ENCODE assay signal across 26 cellular contexts in the genomic region with DNA sequence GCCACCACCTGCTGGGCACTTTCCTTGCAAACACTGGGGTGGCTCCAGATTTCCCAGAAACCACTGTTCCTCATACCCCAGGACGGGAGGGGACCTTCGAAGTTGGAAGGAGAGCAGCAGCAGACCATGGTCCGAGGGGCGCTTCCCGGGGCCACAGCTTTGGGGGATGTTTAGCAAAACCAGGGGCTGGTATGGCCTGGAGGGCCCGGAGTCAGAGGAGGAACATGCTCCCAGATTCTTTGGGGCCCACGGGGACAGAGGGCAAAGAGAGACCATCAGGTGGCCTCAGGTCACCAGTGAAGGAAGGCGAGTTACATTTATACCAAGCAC. TPM values are rescaled to one million over a fixed set of nuclear protein-coding genes. Genes with fewer than 3 reads are reported as not detected.
DNase-seq lines count a peak whose midpoint lies in the region; ATAC-seq, FAIRE-seq and TF ChIP-seq lines count a peak whose summit lies in the region.
"Had no signal": no experiment of that assay in that cellular context is flagged by ENCODE, and none has a peak within 500 bp of the region (broad histone marks: within the 10 kb centered on the region; RNA-seq: fewer than 3 reads in every experiment).

No MANE protein-coding gene starts in this region.

- H4K8ac ChIP-seq in H1 (ENCODE audit: extremely low read depth, insufficient read depth, low read length): no peak overlapping the region

- no peaks in the 10 kb centered on the region for H3K36me3 ChIP-seq in A673 (ENCODE audit: insufficient read depth, low read length, poor library complexity, severe bottlenecking)
- peaks cover 97% of the 10 kb centered on the region for H3K36me3 ChIP-seq in Loucy (ENCODE audit: insufficient read depth, low read length)
- no peaks in the 10 kb centered on the region; a peak in 1 of 8 replicates for H3K36me3 ChIP-seq in H1 (ENCODE audit: control insufficient read depth in 2 of 4, insufficient read depth in 4 of 4, low read length in 3 of 4)
- no peaks in the 10 kb centered on the region for H3K36me3 ChIP-seq in upper lobe of right lung
- H3K36me3 ChIP-seq: left lung, pancreas had no signal

- H3K4me2 ChIP-seq in Loucy (ENCODE audit: low read depth, low read length, poor library complexity, severe bottlenecking): peak overlapping the region; percentile 21
- no peak overlapping the region for H3K4me2 ChIP-seq in H1 (ENCODE audit: insufficient read depth in 1 of 2, low read depth in 2 of 2, low read length in 2 of 2)

- H3K9me2 ChIP-seq in Loucy (replicated peaks; ENCODE audit: low read depth, low read length): no peaks in the 10 kb centered on the region

- H3K79me1 ChIP-seq in H1 (ENCODE audit: low read depth, low read length): peaks cover 39% of the 10 kb centered on the region

- H3K4me3 ChIP-seq in A673 (ENCODE audit: low read depth, low read length, poor library complexity, severe bottlenecking) (no peak overlapping the region), Loucy (ENCODE audit: low read length, poor library complexity, severe bottlenecking) (no peak overlapping the region), H1 (ENCODE audit: extremely low read depth in 1 of 4, insufficient read depth in 2 of 4, low read depth in 3 of 4, low read length in 4 of 4) (no peak overlapping the region), upper lobe of right lung (no peak overlapping the region)
- H3K4me3 ChIP-seq: left lung, pancreas, SK-N-MC had no signal

- no peak overlapping the region for H3K56ac ChIP-seq in H1 (replicated peaks; ENCODE audit: insufficient read length, low read depth, low read length)

- H2AFZ ChIP-seq in Loucy (ENCODE audit: low read length) (no peak overlapping the region), H1 (ENCODE audit: low read length) (no peak overlapping the region)

- WGBS in H1 (ENCODE audit: extremely low coverage in 1 of 2, insufficient coverage in 1 of 2, insufficient read length in 1 of 2, insufficient replicate concordance in 2 of 2, low coverage in 1 of 2, low lambda C conversion rate in 2 of 2, missing lambda C conversion rate in 1 of 2), 2 experiments: 90% methylated on average over 8 of the region's 8 CpGs; no CpG with 5 or more reads in 1 of the 2 experiments

- H2BK15ac ChIP-seq in H1 (ENCODE audit: low read length): no peak overlapping the region

- H3K36me3 Mint-ChIP-seq in osteocyte (ENCODE audit: unreplicated experiment): peaks cover under 1% of the 10 kb centered on the region
- H3K36me3 Mint-ChIP-seq: natural killer cell treated with Interleukin-12 subunit alpha and Interleukin-12 subunit beta and Interleukin-15 and Interleukin-18, amount 100 ng/mL, for 72 hours had no signal

- H3K27me3 ChIP-seq in A673 (replicated peaks; ENCODE audit: insufficient read depth, low read depth, low read length, poor library complexity): no peaks in the 10 kb centered on the region
- no peaks in the 10 kb centered on the region for H3K27me3 ChIP-seq in Loucy (ENCODE audit: insufficient read depth, low read length, poor library complexity, severe bottlenecking)
- H3K27me3 ChIP-seq in H1 (replicated peaks in 1 of 4; ENCODE audit: control insufficient read depth in 3 of 4, extremely low read depth in 1 of 4, insufficient read depth in 3 of 4, low read length in 3 of 4): no peaks in the 10 kb centered on the region
- no peaks in the 10 kb centered on the region for H3K27me3 ChIP-seq in upper lobe of right lung
- H3K27me3 ChIP-seq: left lung, pancreas had no signal

- H4K91ac ChIP-seq in H1 (replicated peaks; ENCODE audit: insufficient read length, low read length): no peak overlapping the region

- H3K4me1 Mint-ChIP-seq in osteocyte (ENCODE audit: unreplicated experiment): peaks cover 36% of the 10 kb centered on the region

- no peak overlapping the region for H2BK120ac ChIP-seq in H1 (replicated peaks; ENCODE audit: low read depth, low read length)

- H2AK5ac ChIP-seq in H1 (ENCODE audit: low read depth, low read length): no peak overlapping the region

- H3K9me3 Mint-ChIP-seq in osteocyte (ENCODE audit: unreplicated experiment): no peaks in the 10 kb centered on the region
- H3K9me3 Mint-ChIP-seq: activated naive CD4-positive, alpha-beta T cell treated with anti-CD3 and anti-CD28 coated beads, Interleukin-2, amount 50 U/mL, for 24 hours had no signal

- H3K9me3 ChIP-seq in A673 (ENCODE audit: low read depth, low read length, poor library complexity, severe bottlenecking) (peaks cover 3% of the 10 kb centered on the region), Loucy (ENCODE audit: insufficient read depth, low read depth, low read length) (no peaks in the 10 kb centered on the region), H1 (ENCODE audit: insufficient read depth in 2 of 2, low read depth in 1 of 2, low read length in 1 of 2) (no peaks in the 10 kb centered on the region), upper lobe of right lung (no peaks in the 10 kb centered on the region)
- H3K9me3 ChIP-seq: Caco-2, left lung, pancreas had no signal

- TF ChIP-seq CTCF in A673 (conservative IDR thresholded peaks at IDR 0.05; ENCODE audit: low read depth, low read length): 0 out of 2 replicates have a peak, but pooled peaks have one; percentile 22
- TF ChIP-seq CTCF in Loucy (conservative IDR thresholded peaks at IDR 0.05; ENCODE audit: low read length): no peak
- TF ChIP-seq CTCF in H1 (IDR thresholded peaks at IDR 0.05; ENCODE audit: control extremely low read depth in 1 of 3, insufficient read depth in 1 of 3, low read depth in 1 of 3, low read length in 3 of 3): no peak
- no peak for TF ChIP-seq CTCF in osteocyte (IDR thresholded peaks at IDR 0.05)
- TF ChIP-seq CTCF in upper lobe of right lung (IDR thresholded peaks at IDR 0.05): no peak

- peaks cover 100% of the 10 kb centered on the region for H4K20me1 ChIP-seq in Loucy (ENCODE audit: insufficient read depth, low read length, poor library complexity, severe bottlenecking)
- peaks cover 41 to 56% of the 10 kb centered on the region in 2 experiments for H4K20me1 ChIP-seq in H1 (replicated peaks in 1 of 2; ENCODE audit: control insufficient read depth in 1 of 2, insufficient read depth in 2 of 2, low read length in 2 of 2)

- no peak for FAIRE-seq in H1 (lab: Jason Lieb, UNC)
- FAIRE-seq: pancreas had no signal

- POLR2A ChIA-PET in A673 (lab: Charles Lee; ENCODE audit: low non-redundant PET): no interaction called here
- POLR2A ChIA-PET in H1 (lab: Charles Lee; ENCODE audit: partially characterized antibody): interaction anchor here (1.9 kb wide), 1 partner anchor 24 kb away, joined by 4 read pairs; no protein-coding TSS in a partner anchor

- no peaks in the 10 kb centered on the region for H3K27me3 Mint-ChIP-seq in osteocyte (ENCODE audit: unreplicated experiment)
- H3K27me3 Mint-ChIP-seq: activated naive CD4-positive, alpha-beta T cell treated with anti-CD3 and anti-CD28 coated beads, Interleukin-2, amount 50 U/mL, for 24 hours; natural killer cell treated with Interleukin-12 subunit alpha and Interleukin-12 subunit beta and Interleukin-15 and Interleukin-18, amount 100 ng/mL, for 72 hours had no signal

- no peak overlapping the region for H2BK20ac ChIP-seq in H1 (ENCODE audit: low read length)

- peaks cover 4% of the 10 kb centered on the region; the same call in 1 of the 2 replicates for H3F3A ChIP-seq in Loucy (ENCODE audit: low read depth)

- H2BK5ac ChIP-seq in H1 (ENCODE audit: low read depth, low read length): 0 out of 2 replicates have a peak overlapping the region, but pooled peaks have one; percentile 24

- H3K4me1 ChIP-seq in A673 (ENCODE audit: insufficient read depth, low read length, poor library complexity, severe bottlenecking) (peaks cover 32% of the 10 kb centered on the region), Loucy (ENCODE audit: insufficient read depth, low read length, poor library complexity, severe bottlenecking) (peaks cover 20% of the 10 kb centered on the region), H1 (replicated peaks in 1 of 4; ENCODE audit: control insufficient read depth in 3 of 4, insufficient read depth in 4 of 4, low read length in 3 of 4) (peaks cover 4 to 38% (median 18%) of the 10 kb centered on the region in 4 experiments), upper lobe of right lung (peaks cover 12% of the 10 kb centered on the region)
- H3K4me1 ChIP-seq: Caco-2 had no signal

- intact Hi-C loops in A673 (cut with micrococcal nuclease; ENCODE audit: unreplicated experiment): no loop called here
- intact Hi-C loops in upper lobe of right lung (cut with DNase I): no loop called here

- no peak for DNase-seq in A673 (ENCODE audit: low spot score)
- no peak for DNase-seq in H1 (ENCODE audit: low read depth in 1 of 2, low spot score in 2 of 2)
- DNase-seq in osteocyte (ENCODE audit: extremely low spot score, unreplicated experiment): no peak
- DNase-seq in NCI-H2107 (lab: John Stamatoyannopoulos, UW): no peak
- no peak for DNase-seq in upper lobe of right lung
- DNase-seq in dermis blood vessel endothelial cell: no peak
- DNase-seq: activated CD4-positive, alpha-beta T cell treated with anti-CD3 and anti-CD28 coated beads for 4 hours; activated CD8-positive, alpha-beta memory T cell treated with anti-CD3 and anti-CD28 coated beads for 24 hours; activated T-cell treated with anti-CD3 and anti-CD28 coated beads, Interleukin-2, amount 50 U/mL, for 4 hours; Caco-2; DMS79; effector CD4-positive, alpha-beta T cell; erythroblast; foreskin melanocyte; NCI-H1105; NCI-H1930; NCI-H2227 treated with DMSO at 0.1 percent for 48 hours had no signal

- no peak overlapping the region for H3K4ac ChIP-seq in H1 (replicated peaks; ENCODE audit: insufficient read length, low read depth, low read length)

- no peak overlapping the region for H3K18ac ChIP-seq in H1 (ENCODE audit: extremely low read depth, low read length)

- no peak for TF ChIP-seq RAD21 in H1 (IDR thresholded peaks at IDR 0.05 in 1 of 2, conservative IDR thresholded peaks at IDR 0.05 in 1 of 2; ENCODE audit: low read depth in 2 of 2, low read length in 2 of 2)

- peak overlapping the region; percentile 13 for H3K27ac Mint-ChIP-seq in osteocyte (ENCODE audit: unreplicated experiment)
- H3K27ac Mint-ChIP-seq: activated naive CD4-positive, alpha-beta T cell treated with anti-CD3 and anti-CD28 coated beads, Interleukin-2, amount 50 U/mL, for 24 hours; natural killer cell treated with Interleukin-12 subunit alpha and Interleukin-12 subunit beta and Interleukin-15 and Interleukin-18, amount 100 ng/mL, for 72 hours had no signal

- TF ChIP-seq POLR2A in H1 (IDR thresholded peaks at IDR 0.05; ENCODE audit: control extremely low read depth in 1 of 2, low read depth in 2 of 2, low read length in 2 of 2): no peak

- no peak overlapping the region for H3K14ac ChIP-seq in H1 (ENCODE audit: insufficient read length)

- H3K9ac ChIP-seq in Loucy (ENCODE audit: low read depth, low read length, poor library complexity, severe bottlenecking) (no peak overlapping the region), H1 (replicated peaks in 1 of 4; ENCODE audit: extremely low read depth in 1 of 4, low read depth in 3 of 4, low read length in 3 of 4) (no peak overlapping the region)

- no peak for TF ChIP-seq EP300 in H1 (IDR thresholded peaks at IDR 0.05; ENCODE audit: borderline replicate concordance in 1 of 2, low read depth in 2 of 2, low read length in 2 of 2)

- H4K5ac ChIP-seq in H1 (ENCODE audit: insufficient read length, low read depth, low read length): no peak overlapping the region

- CTCF ChIA-PET in A673 (lab: Charles Lee) (no interaction called here), H1 (lab: Charles Lee; ENCODE audit: partially characterized antibody) (interaction anchor here (0.7 to 1.2 kb wide), 4 partner anchors 11 to 642 kb away, joined by 3 to 4 read pairs (median 3); no protein-coding TSS in a partner anchor)

- H3K23me2 ChIP-seq in H1 (ENCODE audit: low read depth, low read length): no peaks in the 10 kb centered on the region

- ATAC-seq in HG03097 (IDR thresholded peaks at IDR 0.05; ENCODE audit: low FRiP score, unreplicated experiment): no peak
- ATAC-seq in upper lobe of right lung: no peak
- ATAC-seq: activated T-cell treated with anti-CD3 and anti-CD28 coated beads, Interleukin-2, amount 50 U/mL, for 4 hours; sciatic nerve had no signal

- no peak overlapping the region for H3K4me3 Mint-ChIP-seq in osteocyte (ENCODE audit: unreplicated experiment)
- H3K4me3 Mint-ChIP-seq: activated naive CD4-positive, alpha-beta T cell treated with anti-CD3 and anti-CD28 coated beads, Interleukin-2, amount 50 U/mL, for 24 hours; activated T-cell treated with anti-CD3 and anti-CD28 coated beads, Interleukin-2, amount 50 U/mL, for 4 hours; natural killer cell treated with Interleukin-12 subunit alpha and Interleukin-12 subunit beta and Interleukin-15 and Interleukin-18, amount 100 ng/mL, for 72 hours had no signal

- H3K23ac ChIP-seq in H1 (ENCODE audit: insufficient read length): no peak overlapping the region

- H3K27ac ChIP-seq in A673 (ENCODE audit: low read depth, low read length, poor library complexity, severe bottlenecking) (peak overlapping the region; percentile 71), H1 (ENCODE audit: low read depth, low read length) (no peak overlapping the region), upper lobe of right lung (no peak overlapping the region)
- H3K27ac ChIP-seq: HL-60, left lung, pancreas, SK-N-MC had no signal

- no TSS peak for BruUV-seq in A673 (replicated peaks; lab: Mats Ljungman, UMichigan)

- H3K79me2 ChIP-seq in Loucy (ENCODE audit: insufficient read depth, low read length): peaks cover 100% of the 10 kb centered on the region
- peaks cover 3 to 99% of the 10 kb centered on the region in 2 experiments for H3K79me2 ChIP-seq in H1 (ENCODE audit: control insufficient read depth in 1 of 2, insufficient read depth in 2 of 2, low read length in 2 of 2)

- 0 out of 2 replicates have a peak overlapping the region, but pooled peaks have one; percentile 60 for H2BK12ac ChIP-seq in H1 (ENCODE audit: low read depth, low read length)

RNA-seq across cellular contexts. Expression of a gene that starts 25.3 kb away (rescaled TPM):
- total RNA-seq in A673 (2021) (56.7 and 63.3 TPM in 2 replicates), osteocyte (42.6 and 43.0 TPM in 2 replicates), upper lobe of right lung (33.2 TPM), dermis blood vessel endothelial cell (20.2 and 27.1 TPM in 2 replicates)
- total RNA-seq in H1 (2021; fragmentation: NEBNext Ultra II Directional; extraction: Animal tissue kit (Norgen Biotek cat#: 25700)): 72.8 and 74.6 TPM in 2 replicates
- polyA plus RNA-seq in H1 (2011; rRNA removed): 37.4 and 61.3 TPM in 2 replicates
- 37.9 TPM for polyA plus RNA-seq in H1 (2011; cell fraction: cytosol; rRNA removed)
- 51.0 TPM for polyA plus RNA-seq in H1 (2011; cell fraction: nucleus; rRNA removed)
- 44.2 to 60.1 TPM (median 56.3 TPM) in 4 replicates for polyA plus RNA-seq in H1 (2012, experiment 1 of 2)
- polyA plus RNA-seq in H1 (2012, experiment 2 of 2): 57.3 TPM
- 41.0 TPM for polyA plus RNA-seq in H1 (2013, experiment 1 of 2)
- polyA plus RNA-seq in H1 (2013, experiment 2 of 2): 45.1 TPM
- polyA minus RNA-seq in H1 (2011; rRNA and poly(A)+ RNA removed): 26.9 and 34.9 TPM in 2 replicates
- polyA minus RNA-seq in H1 (2011; cell fraction: cytosol; rRNA and poly(A)+ RNA removed): 49.1 TPM
- polyA minus RNA-seq in H1 (2011; cell fraction: nucleus; rRNA and poly(A)+ RNA removed): 74.6 TPM
